Comparison of ENCODE assay signal across 20 cellular contexts in the genomic region with DNA sequence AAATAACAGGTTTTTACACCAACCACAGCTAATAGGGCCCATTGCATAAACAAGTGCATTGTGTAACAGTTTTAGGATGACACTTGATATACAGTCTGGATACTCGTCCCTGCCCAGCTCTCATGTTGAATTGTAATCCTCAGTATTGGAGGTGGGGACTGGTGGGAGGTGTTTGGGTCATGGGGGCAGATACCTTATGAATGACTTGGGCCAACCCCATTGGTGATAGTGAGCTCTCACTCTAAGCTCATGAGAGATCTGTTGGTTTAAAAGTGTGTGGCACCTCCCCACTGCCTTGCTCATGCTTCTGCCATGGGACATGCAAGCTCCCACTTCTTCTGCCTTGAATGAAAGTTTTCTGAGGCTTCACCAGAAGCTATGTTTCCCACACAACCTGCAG.
DNase-seq lines count a peak whose midpoint lies in the region; ATAC-seq and TF ChIP-seq lines count a peak whose summit lies in the region.
"Had no signal": no experiment of that assay in that cellular context is flagged by ENCODE, and none has a peak within 500 bp of the region (broad histone marks: within the 10 kb centered on the region; RNA-seq: fewer than 3 reads in every experiment).

No MANE protein-coding gene starts in this region.

- H3K9ac ChIP-seq in mammary epithelial cell (ENCODE audit: insufficient read depth, low read length) (no peak overlapping the region), GM23248 (no peak overlapping the region)
- H3K9ac ChIP-seq: BLaER1 treated with 17β-estradiol and CSF1 and Interleukin-3, amounts not matched to agents 10 nM and 100 nM had no signal

- H3K27ac ChIP-seq in mammary epithelial cell (ENCODE audit: insufficient read depth, low read depth, low read length) (no peak overlapping the region), GM23248 (peak overlapping the region; percentile 32; the same call in 1 of the 2 replicates), tibial artery (no peak overlapping the region), body of pancreas (no peak overlapping the region)
- H3K27ac ChIP-seq: BLaER1 treated with 17β-estradiol and CSF1 and Interleukin-3, amounts not matched to agents 10 nM and 100 nM; RWPE1; SJSA1 had no signal

- POLR2A ChIA-PET in MCF 10A (lab: Yijun Ruan, JAX), result no interaction called here
- POLR2A ChIA-PET in Caco-2 (lab: Charles Lee), result no interaction called here

- H3K4me1 Mint-ChIP-seq in MCF 10A (ENCODE audit: insufficient read depth, unreplicated experiment) (peaks cover 10% of the 10 kb centered on the region), Caco-2 (ENCODE audit: low read depth, unreplicated experiment) (no peaks in the 10 kb centered on the region)

- no peaks in the 10 kb centered on the region for H4K20me1 ChIP-seq in mammary epithelial cell (ENCODE audit: insufficient read depth, low read length)
- no peaks in the 10 kb centered on the region for H4K20me1 ChIP-seq in GM23248 (ENCODE audit: insufficient read depth)
- H4K20me1 ChIP-seq: BLaER1 treated with 17β-estradiol and CSF1 and Interleukin-3, amounts not matched to agents 10 nM and 100 nM had no signal

- H3K36me3 ChIP-seq in mammary epithelial cell (ENCODE audit: insufficient read depth, low read length), result no peaks in the 10 kb centered on the region
- H3K36me3 ChIP-seq in GM23248 (ENCODE audit: low read depth), result no peaks in the 10 kb centered on the region
- H3K36me3 ChIP-seq in tibial artery, result no peaks in the 10 kb centered on the region
- no peaks in the 10 kb centered on the region for H3K36me3 ChIP-seq in body of pancreas (replicated peaks in 1 of 2; ENCODE audit: insufficient read depth in 1 of 2, low read depth in 2 of 2)
- no peaks in the 10 kb centered on the region for H3K36me3 ChIP-seq in Caco-2 (ENCODE audit: control insufficient read depth, insufficient read depth, low read length)
- H3K36me3 ChIP-seq: BLaER1 treated with 17β-estradiol and CSF1 and Interleukin-3, amounts not matched to agents 10 nM and 100 nM; SJSA1 had no signal

- H3K4me3 ChIP-seq in mammary epithelial cell (replicated peaks in 1 of 3; ENCODE audit: insufficient read depth in 1 of 3, low read depth in 2 of 3, low read length in 3 of 3) (no peak overlapping the region), GM23248 (no peak overlapping the region), tibial artery (no peak overlapping the region), body of pancreas (no peak overlapping the region), Caco-2 (ENCODE audit: low read depth, low read length) (no peak overlapping the region)
- H3K4me3 ChIP-seq: BLaER1 treated with 17β-estradiol and CSF1 and Interleukin-3, amounts not matched to agents 10 nM and 100 nM; SJSA1 had no signal

- TF ChIP-seq POLR2A in body of pancreas (IDR thresholded peaks at IDR 0.05), result no peak

- dilution Hi-C loops in mammary epithelial cell (cut with HindIII; ENCODE audit: low sequenced_read_pairs), result no loop called here

- no peak overlapping the region for H3K4me2 ChIP-seq in mammary epithelial cell (ENCODE audit: insufficient read depth, low read depth, low read length)
- H3K4me2 ChIP-seq in GM23248 (ENCODE audit: unreplicated experiment), result no peak overlapping the region
- H3K4me2 ChIP-seq: BLaER1 treated with 17β-estradiol and CSF1 and Interleukin-3, amounts not matched to agents 10 nM and 100 nM had no signal

- 67% methylated on average over 1 of the region's 1 CpG for WGBS in mammary epithelial cell (ENCODE audit: low coverage, missing lambda C conversion rate)
- 8 to 11% methylated on average over 1 of the region's 1 CpG for WGBS in GM23248 (ENCODE audit: low coverage in 1 of 2, low lambda C conversion rate in 2 of 2, missing lambda C conversion rate in 2 of 2), 2 experiments
- 80 to 82% methylated on average over 1 of the region's 1 CpG for WGBS in body of pancreas, 2 donors

- H3K27ac Mint-ChIP-seq in MCF 10A (ENCODE audit: low read depth, unreplicated experiment) (no peak overlapping the region), Caco-2 (ENCODE audit: unreplicated experiment) (no peak overlapping the region)
- H3K27ac Mint-ChIP-seq: CD8-positive, alpha-beta T cell had no signal

- CTCF ChIA-PET in MCF 10A (lab: Yijun Ruan, JAX), result interaction anchor here (0.9 kb wide), 1 partner anchor 233 kb away, joined by 5 read pairs; no protein-coding TSS in a partner anchor
- CTCF ChIA-PET in mammary epithelial cell (lab: Charles Lee; ENCODE audit: low non-redundant PET), result no interaction called here
- CTCF ChIA-PET in Caco-2 (lab: Charles Lee), result no interaction called here

- peaks cover 49% of the 10 kb centered on the region for H3K4me1 ChIP-seq in mammary epithelial cell (ENCODE audit: insufficient read depth, low read length)
- peaks cover 49% of the 10 kb centered on the region for H3K4me1 ChIP-seq in GM23248 (ENCODE audit: insufficient read depth)
- H3K4me1 ChIP-seq in tibial artery, result peaks cover 0 to 17% (median 7%) of the 10 kb centered on the region in 4 donors
- no peaks in the 10 kb centered on the region for H3K4me1 ChIP-seq in body of pancreas
- no peaks in the 10 kb centered on the region for H3K4me1 ChIP-seq in Caco-2
- H3K4me1 ChIP-seq: SJSA1 had no signal

- TF ChIP-seq CTCF in MCF 10A (IDR thresholded peaks at IDR 0.05; ENCODE audit: unreplicated experiment) (no peak), mammary epithelial cell (conservative IDR thresholded peaks at IDR 0.05 in 1 of 2, IDR thresholded peaks at IDR 0.05 in 1 of 2; ENCODE audit: extremely low read depth in 1 of 2, insufficient read depth in 1 of 2, low read depth in 1 of 2, low read length in 2 of 2) (no peak), tibial artery (IDR thresholded peaks at IDR 0.05) (no peak), body of pancreas (IDR thresholded peaks at IDR 0.05) (no peak), Caco-2 (IDR thresholded peaks at IDR 0.05; ENCODE audit: insufficient read depth in 1 of 2, low read depth in 1 of 2, low read length in 1 of 2, severe bottlenecking in 1 of 2, unreplicated experiment in 1 of 2) (no peak)

- in situ Hi-C loops in mammary epithelial cell (cut with MboI; ENCODE audit: low sequenced_read_pairs in 2 of 2), result no loop called here
- in situ Hi-C loops in GM23248 (cut with MboI), result no loop called here

- intact Hi-C loops in MCF 10A (cut with micrococcal nuclease), result no loop called here
- intact Hi-C loops in mammary epithelial cell (cut with micrococcal nuclease), result no loop called here
- intact Hi-C loops in tibial artery (cut with DNase I; ENCODE audit: low total_unique reads), result no loop called here
- intact Hi-C loops in body of pancreas (cut with DNase I), result no loop called here
- intact Hi-C loops in Caco-2 (cut with micrococcal nuclease; ENCODE audit: unreplicated experiment), result no loop called here

- H3K36me3 Mint-ChIP-seq in MCF 10A (ENCODE audit: insufficient read depth, unreplicated experiment) (no peaks in the 10 kb centered on the region), Caco-2 (ENCODE audit: insufficient read depth, unreplicated experiment) (no peaks in the 10 kb centered on the region)
- H3K36me3 Mint-ChIP-seq: CD8-positive, alpha-beta T cell had no signal

- no peak for ATAC-seq in body of pancreas
- ATAC-seq: CD8-positive, alpha-beta T cell; HCT116; PC-3 had no signal

- no peak overlapping the region for H2AFZ ChIP-seq in mammary epithelial cell (ENCODE audit: low read depth, low read length)
- H2AFZ ChIP-seq in GM23248, result no peak overlapping the region

- H3K9me3 Mint-ChIP-seq in MCF 10A (ENCODE audit: unreplicated experiment) (peaks cover 12% of the 10 kb centered on the region), Caco-2 (ENCODE audit: unreplicated experiment) (no peaks in the 10 kb centered on the region)

- H3K9me2 ChIP-seq in GM23248 (ENCODE audit: insufficient read depth), result no peaks in the 10 kb centered on the region

- H3K27me3 Mint-ChIP-seq in MCF 10A (ENCODE audit: insufficient read depth, unreplicated experiment) (no peaks in the 10 kb centered on the region), Caco-2 (ENCODE audit: insufficient read depth, unreplicated experiment) (no peaks in the 10 kb centered on the region)

- BruUV-seq in MCF 10A (replicated peaks; lab: Mats Ljungman, UMichigan) (no TSS peak), mammary epithelial cell (replicated peaks; lab: Mats Ljungman, UMichigan) (no TSS peak), Caco-2 (replicated peaks; lab: Mats Ljungman, UMichigan) (no TSS peak)

- H3K79me2 ChIP-seq in mammary epithelial cell (ENCODE audit: insufficient read depth, low read length), result peaks cover 36% of the 10 kb centered on the region
- H3K79me2 ChIP-seq in GM23248 (ENCODE audit: insufficient read depth), result peaks cover 32% of the 10 kb centered on the region

- DNase-seq in MCF 10A (ENCODE audit: unreplicated experiment) (peak; percentile 25), mammary epithelial cell (no peak), GM23248 (peak; percentile 45), NCI-H460 (ENCODE audit: extremely low read depth, low read depth) (peak; percentile 61), iris pigment epithelial cell (ENCODE audit: low read depth) (peak; percentile 9), tibial artery (no peak), body of pancreas (no peak), Caco-2 (no peak)
- DNase-seq: 8988T; CD8-positive, alpha-beta T cell; KBM-7; MV-4-11; NCI-H1694 treated with DMSO at 0.1 percent for 48 hours; NCI-H510A treated with DMSO at 0.1 percent for 48 hours; NCI-H82; PC-3 had no signal

- H3K27me3 ChIP-seq in mammary epithelial cell (ENCODE audit: insufficient read depth, low read length) (no peaks in the 10 kb centered on the region), GM23248 (replicated peaks; ENCODE audit: insufficient read depth) (no peaks in the 10 kb centered on the region), tibial artery (no peaks in the 10 kb centered on the region), body of pancreas (no peaks in the 10 kb centered on the region), Caco-2 (replicated peaks; ENCODE audit: control insufficient read depth, insufficient read depth, low read length) (no peaks in the 10 kb centered on the region)
- H3K27me3 ChIP-seq: BLaER1 treated with 17β-estradiol and CSF1 and Interleukin-3, amounts not matched to agents 10 nM and 100 nM; SJSA1 had no signal

- no peaks in the 10 kb centered on the region for H3K9me3 ChIP-seq in mammary epithelial cell (replicated peaks; ENCODE audit: insufficient read depth, low read length)
- no peaks in the 10 kb centered on the region for H3K9me3 ChIP-seq in GM23248 (ENCODE audit: low read depth)
- no peaks in the 10 kb centered on the region for H3K9me3 ChIP-seq in tibial artery
- no peaks in the 10 kb centered on the region for H3K9me3 ChIP-seq in body of pancreas
- H3K9me3 ChIP-seq in Caco-2, result 0 out of 2 replicates have a peak, but pooled peaks cover 3% of the 10 kb centered on the region
- H3K9me3 ChIP-seq: SJSA1 had no signal

- H3K4me3 Mint-ChIP-seq in MCF 10A (ENCODE audit: unreplicated experiment) (no peak overlapping the region), Caco-2 (ENCODE audit: unreplicated experiment) (no peak overlapping the region)
- H3K4me3 Mint-ChIP-seq: CD8-positive, alpha-beta T cell had no signal

- peaks cover 44% of the 10 kb centered on the region for H3F3A ChIP-seq in GM23248 (ENCODE audit: insufficient read depth)

Comparison
In these comparisons a context has a peak if more than half of its experiments do, and no peak if none do; other contexts are left out.
1. DNase-seq: peak in MCF 10A (single experiment), GM23248 (single experiment), NCI-H460 (single experiment) and iris pigment epithelial cell (single experiment); none in mammary epithelial cell (single experiment), tibial artery (0 of 2), body of pancreas (0 of 4) and Caco-2 (0 of 2).